11 cellular contexts compared by ENCODE assay signal in genomic region chr20:36848078-36848660, GRCh38. TPM values are rescaled to one million over a fixed set of nuclear protein-coding genes. Genes with fewer than 3 reads are reported as not detected.
DNase-seq lines count a peak whose midpoint lies in the region; ATAC-seq and TF ChIP-seq lines count a peak whose summit lies in the region.
"Had no signal": no experiment of that assay in that cellular context is flagged by ENCODE, and none has a peak within 500 bp of the region (broad histone marks: within the 10 kb centered on the region; RNA-seq: fewer than 3 reads in every experiment).

No MANE protein-coding gene starts in this region.

- no peaks in the 10 kb centered on the region for H4K20me1 ChIP-seq in OCI-LY7 (ENCODE audit: insufficient read depth, low read length)

- ATAC-seq in GM18520 (IDR thresholded peaks at IDR 0.05; ENCODE audit: unreplicated experiment) = no peak
- ATAC-seq: left colon had no signal

- no peaks in the 10 kb centered on the region for H3K9me2 ChIP-seq in OCI-LY7 (ENCODE audit: insufficient read depth, low read length)

- H3K4me3 ChIP-seq in OCI-LY7 (ENCODE audit: low read depth, low read length, poor library complexity, severe bottlenecking) = no peak overlapping the region
- no peak overlapping the region for H3K4me3 ChIP-seq in esophagus squamous epithelium
- no peak overlapping the region for H3K4me3 ChIP-seq in neuronal stem cell (ENCODE audit: low read length in 2 of 2)
- H3K4me3 ChIP-seq: SK-N-MC had no signal

- no peak overlapping the region for H3K4ac ChIP-seq in neuronal stem cell (ENCODE audit: low read length)

- no peak overlapping the region for H2BK5ac ChIP-seq in neuronal stem cell (ENCODE audit: low read length)

- H3K36me3 ChIP-seq in OCI-LY7 (ENCODE audit: insufficient read depth, low read length) (peaks cover 7% of the 10 kb centered on the region), esophagus squamous epithelium (no peaks in the 10 kb centered on the region), neuronal stem cell (replicated peaks in 1 of 2; ENCODE audit: control insufficient read depth in 2 of 2, insufficient read depth in 2 of 2, low read length in 2 of 2) (peaks cover 1 to 24% of the 10 kb centered on the region in 2 donors)

- no peak overlapping the region for H3K23ac ChIP-seq in neuronal stem cell (ENCODE audit: low read depth, low read length, poor library complexity)

- H2AK5ac ChIP-seq in neuronal stem cell (ENCODE audit: low read depth, low read length) = no peak overlapping the region

- H3K27ac ChIP-seq in 22Rv1 (0 out of 2 replicates have a peak overlapping the region, but pooled peaks have one; percentile 52), OCI-LY7 (ENCODE audit: low read depth, low read length, poor library complexity, severe bottlenecking) (no peak overlapping the region), esophagus squamous epithelium (peak overlapping the region; percentile 44 to 94 (median 86)), neuronal stem cell (replicated peaks; ENCODE audit: low read length) (no peak overlapping the region)
- H3K27ac ChIP-seq: SK-N-MC had no signal

- TF ChIP-seq CTCF in 22Rv1 (IDR thresholded peaks at IDR 0.05) (no peak), OCI-LY7 (conservative IDR thresholded peaks at IDR 0.05; ENCODE audit: low read length) (no peak), esophagus squamous epithelium (IDR thresholded peaks at IDR 0.05) (no peak)

- H3K36me3 Mint-ChIP-seq in activated naive CD4-positive, alpha-beta T cell treated with anti-CD3 and anti-CD28 coated beads for 36 hours (ENCODE audit: low read depth) = no peaks in the 10 kb centered on the region
- H3K36me3 Mint-ChIP-seq: activated naive CD4-positive, alpha-beta T cell treated with anti-CD3 and anti-CD28 coated beads, Interleukin-2, amount 50 U/mL, for 24 hours had no signal

- peak overlapping the region; percentile 16; the same call in 1 of the 2 replicates for H3K4me2 ChIP-seq in OCI-LY7 (ENCODE audit: low read length)
- no peak overlapping the region for H3K4me2 ChIP-seq in neuronal stem cell (ENCODE audit: insufficient read depth, low read length, poor library complexity, severe bottlenecking)

- no peak overlapping the region for H3K14ac ChIP-seq in neuronal stem cell (ENCODE audit: low read length)

- H4K8ac ChIP-seq in neuronal stem cell (ENCODE audit: low read depth, low read length) = no peak overlapping the region

- intact Hi-C loops in OCI-LY7 (cut with micrococcal nuclease; ENCODE audit: unreplicated experiment) (no loop called here), esophagus squamous epithelium (cut with DNase I) (no loop called here)
- intact Hi-C loops in activated naive CD4-positive, alpha-beta T cell treated with anti-CD3 and anti-CD28 coated beads for 36 hours (cut with micrococcal nuclease) = no loop called here

- H3K79me1 ChIP-seq in neuronal stem cell (ENCODE audit: low read depth, low read length) = peaks cover 11% of the 10 kb centered on the region

- no peak for TF ChIP-seq POLR2A in esophagus squamous epithelium (IDR thresholded peaks at IDR 0.05)

- no peaks in the 10 kb centered on the region for H3K9me3 Mint-ChIP-seq in activated naive CD4-positive, alpha-beta T cell treated with anti-CD3 and anti-CD28 coated beads for 36 hours
- H3K9me3 Mint-ChIP-seq: activated naive CD4-positive, alpha-beta T cell treated with anti-CD3 and anti-CD28 coated beads, Interleukin-2, amount 50 U/mL, for 24 hours had no signal

- H3K27me3 ChIP-seq in esophagus squamous epithelium (no peaks in the 10 kb centered on the region), neuronal stem cell (ENCODE audit: control insufficient read depth in 3 of 3, insufficient read depth in 3 of 3, low read depth in 1 of 3, low read length in 3 of 3) (no peaks in the 10 kb centered on the region)

- no peak for DNase-seq in OCI-LY7 (ENCODE audit: low spot score)
- no peak for DNase-seq in esophagus squamous epithelium (lab: John Stamatoyannopoulos, UW)
- no peak for DNase-seq in neuronal stem cell (ENCODE audit: low spot score)
- no peak for DNase-seq in activated naive CD4-positive, alpha-beta T cell treated with anti-CD3 and anti-CD28 coated beads for 36 hours
- DNase-seq in middle frontal gyrus (ENCODE audit: extremely low spot score, low spot score) = no peak
- DNase-seq in stimulated activated CD4-positive, alpha-beta T cell treated with anti-CD3 and anti-CD28 coated beads, Interleukin-4, amount 100 ng/mL, for 1 hour = no peak

- H2BK120ac ChIP-seq in neuronal stem cell (ENCODE audit: low read depth, low read length) = no peak overlapping the region

- WGBS in esophagus squamous epithelium, 2 donors = 43 to 53% methylated on average over 1 to 5 of the region's 6 CpGs
- no CpG with 5 or more reads among the region's 6 CpGs for WGBS in neuronal stem cell (ENCODE audit: extremely low coverage in 2 of 2, insufficient read length in 2 of 2, insufficient replicate concordance in 1 of 2), 2 donors

- H3K4me1 ChIP-seq in OCI-LY7 (ENCODE audit: insufficient read depth, low read length, poor library complexity, severe bottlenecking) (peaks cover 84% of the 10 kb centered on the region), esophagus squamous epithelium (peaks cover 30 to 85% (median 74%) of the 10 kb centered on the region in 3 donors), neuronal stem cell (ENCODE audit: control insufficient read depth in 2 of 2, insufficient read depth in 1 of 2, low read depth in 1 of 2, low read length in 2 of 2) (peaks cover 0 to 14% of the 10 kb centered on the region in 2 donors)

- H3K9me3 ChIP-seq in OCI-LY7 (ENCODE audit: low read length) (peaks cover 6% of the 10 kb centered on the region), esophagus squamous epithelium (no peaks in the 10 kb centered on the region), neuronal stem cell (replicated peaks in 1 of 2; ENCODE audit: control insufficient read depth in 2 of 2, insufficient read depth in 1 of 2, low read depth in 1 of 2, low read length in 2 of 2) (peaks cover 6 to 12% of the 10 kb centered on the region in 2 donors)

- H2AFZ ChIP-seq in OCI-LY7 (ENCODE audit: low read length) = no peak overlapping the region
- H2AFZ ChIP-seq in neuronal stem cell (ENCODE audit: low read length) = no peak overlapping the region

- no peak overlapping the region for H3K9ac ChIP-seq in neuronal stem cell (ENCODE audit: low read depth, low read length, poor library complexity)

- H3K18ac ChIP-seq in neuronal stem cell (ENCODE audit: low read length) = peak overlapping the region; percentile 15

- no peaks in the 10 kb centered on the region for H3K79me2 ChIP-seq in OCI-LY7 (ENCODE audit: insufficient read depth, low read depth, low read length)

- H2BK12ac ChIP-seq in neuronal stem cell (ENCODE audit: low read length) = no peak overlapping the region

- POLR2A ChIA-PET in OCI-LY7 (lab: Charles Lee) = interaction anchor here (0.6 to 7.8 kb wide), 7 partner anchors 10 to 103 kb away, joined by 3 to 87 read pairs (median 4); no protein-coding TSS in a partner anchor

- H3K27ac Mint-ChIP-seq in activated naive CD4-positive, alpha-beta T cell treated with anti-CD3 and anti-CD28 coated beads for 36 hours = no peak overlapping the region
- H3K27ac Mint-ChIP-seq: activated naive CD4-positive, alpha-beta T cell treated with anti-CD3 and anti-CD28 coated beads, Interleukin-2, amount 50 U/mL, for 24 hours had no signal

- H3K27me3 Mint-ChIP-seq in activated naive CD4-positive, alpha-beta T cell treated with anti-CD3 and anti-CD28 coated beads for 36 hours (ENCODE audit: low read depth) = no peaks in the 10 kb centered on the region
- H3K27me3 Mint-ChIP-seq: activated naive CD4-positive, alpha-beta T cell treated with anti-CD3 and anti-CD28 coated beads, Interleukin-2, amount 50 U/mL, for 24 hours had no signal

- peaks cover 7% of the 10 kb centered on the region for H3K4me1 Mint-ChIP-seq in activated naive CD4-positive, alpha-beta T cell treated with anti-CD3 and anti-CD28 coated beads for 36 hours (ENCODE audit: low read depth)

- no TSS peak for BruUV-seq in OCI-LY7 (replicated peaks; lab: Mats Ljungman, UMichigan)

- CTCF ChIA-PET in OCI-LY7 (lab: Charles Lee; ENCODE audit: unreplicated experiment) = interaction anchor here (2.7 to 3.9 kb wide), 2 partner anchors 12 to 16 kb away, joined by 10 to 22 read pairs; a partner anchor contains a TSS
- CTCF ChIA-PET in activated naive CD4-positive, alpha-beta T cell treated with anti-CD3 and anti-CD28 coated beads for 36 hours (lab: Charles Lee) = interaction anchor here (0.6 to 2.4 kb wide), 6 partner anchors 11 to 634 kb away, joined by 3 to 7 read pairs (median 4); a partner anchor contains a TSS

- no peak overlapping the region for H4K91ac ChIP-seq in neuronal stem cell (ENCODE audit: low read depth, low read length, poor library complexity)

- no peak overlapping the region for H2BK15ac ChIP-seq in neuronal stem cell (ENCODE audit: low read length)

- no peak overlapping the region for H3K4me3 Mint-ChIP-seq in activated naive CD4-positive, alpha-beta T cell treated with anti-CD3 and anti-CD28 coated beads for 36 hours
- H3K4me3 Mint-ChIP-seq: activated naive CD4-positive, alpha-beta T cell treated with anti-CD3 and anti-CD28 coated beads, Interleukin-2, amount 50 U/mL, for 24 hours had no signal

RNA-seq across cellular contexts. Expression of gene TLDC2, which starts 27.8 kb away (rescaled TPM):
- total RNA-seq in OCI-LY7 (2014; rRNA removed; shearing (Covaris generic)) = 0.18 TPM in 1 of 2 replicates, not detected in the other
- total RNA-seq in OCI-LY7 (2022) (not detected in 2 replicates), esophagus squamous epithelium (1 to 10 TPM in 1 of 4 donors, under 1 TPM in 1, not detected in 2; 0.53 to 1.1 TPM)
- polyA plus RNA-seq in neuronal stem cell (2013, experiment 1 of 2) = 0.99 TPM
- polyA plus RNA-seq in neuronal stem cell (2013, experiment 2 of 2) = 1.00 TPM
- not detected for total RNA-seq in activated naive CD4-positive, alpha-beta T cell treated with anti-CD3 and anti-CD28 coated beads for 36 hours

Comparison
In these comparisons a context has a peak if more than half of its experiments do, and no peak if none do; other contexts are left out.
1. H3K27ac ChIP-seq: peak in 22Rv1 (single experiment) and esophagus squamous epithelium (4 of 4); none in OCI-LY7 (single experiment) and neuronal stem cell (single experiment).